ENCODE assay signal across 20 cellular contexts in the genomic region with DNA sequence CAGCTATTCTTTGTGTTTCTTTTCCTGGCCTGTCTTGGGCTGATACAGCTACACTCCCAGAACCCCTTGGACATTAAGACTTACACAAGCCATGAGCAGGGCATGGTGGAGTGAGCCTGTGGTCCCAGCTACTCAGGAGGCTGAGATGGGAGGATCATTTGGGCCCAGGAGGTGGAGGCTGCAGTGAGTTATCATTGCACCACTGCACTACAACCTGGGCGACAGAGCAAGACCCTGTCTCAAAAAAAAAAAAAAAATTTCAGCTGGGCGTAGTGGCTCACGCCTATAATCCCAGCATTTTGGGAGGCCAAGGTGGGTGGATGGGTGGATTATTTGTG. TPM values are rescaled to one million over a fixed set of nuclear protein-coding genes. Genes with fewer than 3 reads are reported as not detected.
DNase-seq lines count a peak whose midpoint lies in the region; TF ChIP-seq lines count a peak whose summit lies in the region.
"Had no signal": no experiment of that assay in that cellular context is flagged by ENCODE, and none has a peak within 500 bp of the region (broad histone marks: within the 10 kb centered on the region; RNA-seq: fewer than 3 reads in every experiment).

No MANE protein-coding gene starts in this region.

- H3K27me3 Mint-ChIP-seq in HFFc6 (ENCODE audit: insufficient read depth) (peaks cover 3% of the 10 kb centered on the region; the same call in 1 of the 2 replicates), neural progenitor cell (ENCODE audit: insufficient read depth, low read depth) (peaks cover 9% of the 10 kb centered on the region)

- H3K36me3 ChIP-seq in brain microvascular endothelial cell (replicated peaks) (no peaks in the 10 kb centered on the region), neural progenitor cell (no peaks in the 10 kb centered on the region), tibial artery (no peaks in the 10 kb centered on the region)
- no peaks in the 10 kb centered on the region for H3K36me3 ChIP-seq in effector memory CD4-positive, alpha-beta T cell (ENCODE audit: control insufficient read depth, insufficient read depth, low read length)
- H3K36me3 ChIP-seq: prostate gland, SJCRH30 had no signal

- H2AFZ ChIP-seq in neural progenitor cell (replicated peaks), result peak overlapping the region; percentile 66

- TF ChIP-seq CTCF in HFFc6 (IDR thresholded peaks at IDR 0.05) (no peak), brain microvascular endothelial cell (IDR thresholded peaks at IDR 0.05; ENCODE audit: low read depth, low read length, missing control alignments) (no peak), neural progenitor cell (IDR thresholded peaks at IDR 0.05) (no peak), tibial artery (IDR thresholded peaks at IDR 0.05) (no peak)

- in situ Hi-C loops in brain microvascular endothelial cell (cut with HindIII; ENCODE audit: low pct_ligation_motif_present, low sequenced_read_pairs) (no loop called here), ACHN (cut with HindIII; ENCODE audit: low pct_ligation_motif_present, low pct_unique_long_range_greater_than_20kb, low sequenced_read_pairs) (no loop called here)

- no peak overlapping the region for H3K9ac ChIP-seq in neural progenitor cell
- H3K9ac ChIP-seq: KMS-11 had no signal

- H3K9me3 Mint-ChIP-seq in HFFc6 (peaks cover 9% of the 10 kb centered on the region; the same call in 1 of the 2 replicates), neural progenitor cell (peaks cover 18% of the 10 kb centered on the region)
- H3K9me3 Mint-ChIP-seq: neural crest cell had no signal

- intact Hi-C loops in tibial artery (cut with DNase I; ENCODE audit: low total_unique reads), result no loop called here

- no peaks in the 10 kb centered on the region for H4K20me1 ChIP-seq in neural progenitor cell (ENCODE audit: low read depth)

- H3K9me3 ChIP-seq in neural progenitor cell (ENCODE audit: low read depth) (no peaks in the 10 kb centered on the region), tibial artery (no peaks in the 10 kb centered on the region)
- no peaks in the 10 kb centered on the region for H3K9me3 ChIP-seq in effector memory CD4-positive, alpha-beta T cell (ENCODE audit: control insufficient read depth, low read length)
- H3K9me3 ChIP-seq: prostate gland, SJCRH30 had no signal

- H3K27me3 ChIP-seq in brain microvascular endothelial cell (replicated peaks) (no peaks in the 10 kb centered on the region), neural progenitor cell (peaks cover 33% of the 10 kb centered on the region), tibial artery (no peaks in the 10 kb centered on the region)
- H3K27me3 ChIP-seq in effector memory CD4-positive, alpha-beta T cell (replicated peaks; ENCODE audit: control insufficient read depth, insufficient read depth, low read length, poor library complexity, severe bottlenecking), result no peaks in the 10 kb centered on the region
- H3K27me3 ChIP-seq: SJCRH30 had no signal

- H3K4me1 Mint-ChIP-seq in HFFc6 (ENCODE audit: low read depth) (peaks cover 18% of the 10 kb centered on the region), neural progenitor cell (peaks cover 21% of the 10 kb centered on the region)

- H3K4me2 ChIP-seq in neural progenitor cell, result no peak overlapping the region
- H3K4me2 ChIP-seq: KMS-11 had no signal

- H3K27ac Mint-ChIP-seq in HFFc6 (peak overlapping the region; percentile 70; the same call in 1 of the 2 replicates), neural progenitor cell (peak overlapping the region; percentile 99)
- H3K27ac Mint-ChIP-seq: activated CD8-positive, alpha-beta T cell treated with anti-CD3 and anti-CD28 coated beads, Interleukin-2, amount 10 ng/mL, durations not matched to agents 7 days and 5 days; T-helper 17 cell had no signal

- H3K4me1 ChIP-seq in neural progenitor cell, result no peaks in the 10 kb centered on the region
- H3K4me1 ChIP-seq in tibial artery, result peaks cover 0 to 55% (median 30%) of the 10 kb centered on the region in 4 donors
- H3K4me1 ChIP-seq in effector memory CD4-positive, alpha-beta T cell (ENCODE audit: control insufficient read depth, insufficient read depth, low read length, poor library complexity, severe bottlenecking), result no peaks in the 10 kb centered on the region
- H3K4me1 ChIP-seq: prostate gland, SJCRH30 had no signal

- peak overlapping the region; percentile 69; the same call in 1 of the 2 replicates for H3K4me3 Mint-ChIP-seq in HFFc6
- H3K4me3 Mint-ChIP-seq in neural progenitor cell, result no peak overlapping the region
- H3K4me3 Mint-ChIP-seq: activated CD8-positive, alpha-beta T cell treated with anti-CD3 and anti-CD28 coated beads, Interleukin-2, amount 10 ng/mL, durations not matched to agents 7 days and 5 days; neural crest cell; T-helper 17 cell had no signal

- DNase-seq in HFFc6 (no peak), brain microvascular endothelial cell (no peak), neural progenitor cell (ENCODE audit: low spot score) (no peak), tibial artery (no peak), DMS114 treated with DMSO at 0.1 percent for 48 hours (lab: John Stamatoyannopoulos, UW; ENCODE audit: unreplicated experiment) (no peak), ACHN (no peak)
- no peak for DNase-seq in effector memory CD4-positive, alpha-beta T cell
- DNase-seq: activated CD4-positive, alpha-beta T cell treated with anti-CD3 and anti-CD28 coated beads for 1 hour; activated CD8-positive, alpha-beta T cell treated with anti-CD3 and anti-CD28 coated beads, Interleukin-2, amount 10 ng/mL, durations not matched to agents 7 days and 5 days; activated effector memory CD4-positive, alpha-beta T cell treated with anti-CD3 and anti-CD28 coated beads, Interleukin-2, amount 50 U/mL, for 16 hours; DMS79 treated with DMSO at 0.1 percent for 48 hours; islet precursor cell; NCI-H1930; small intestine; stimulated activated CD4-positive, alpha-beta T cell treated with anti-CD3 and anti-CD28 coated beads, Interleukin-2, amount 100 ng/mL, for 24 hours; T-helper 17 cell had no signal

- H3F3A ChIP-seq in neural progenitor cell (ENCODE audit: low read depth), result no peaks in the 10 kb centered on the region

- H3K36me3 Mint-ChIP-seq in HFFc6 (ENCODE audit: low read depth) (no peaks in the 10 kb centered on the region), neural progenitor cell (no peaks in the 10 kb centered on the region)

- no peaks in the 10 kb centered on the region for H3K79me2 ChIP-seq in neural progenitor cell (ENCODE audit: low read depth)

- H3K4me3 ChIP-seq in brain microvascular endothelial cell (ENCODE audit: low read depth, low read length) (no peak overlapping the region), neural progenitor cell (no peak overlapping the region), tibial artery (peak overlapping the region; percentile 3 to 19)
- no peak overlapping the region for H3K4me3 ChIP-seq in effector memory CD4-positive, alpha-beta T cell (ENCODE audit: insufficient read depth, low read depth, low read length, poor library complexity, severe bottlenecking)
- H3K4me3 ChIP-seq: prostate gland had no signal

- H3K27ac ChIP-seq in brain microvascular endothelial cell (peak overlapping the region; percentile 93), neural progenitor cell (no peak overlapping the region), tibial artery (peak overlapping the region; percentile 51 to 82)
- no peak overlapping the region for H3K27ac ChIP-seq in effector memory CD4-positive, alpha-beta T cell (ENCODE audit: insufficient read depth, low read length, poor library complexity, severe bottlenecking)
- H3K27ac ChIP-seq: KMS-11, prostate gland, SJCRH30 had no signal

RNA-seq across cellular contexts. Expression of gene FOXK1, which starts 13.6 kb away (rescaled TPM):
- 10 to 100 TPM; 33.8 to 39.4 (median 36.2) TPM for total RNA-seq in HFFc6 (2021; fragmentation: NEBNext Ultra II Directional; extraction: Animal tissue kit (Norgen Biotek cat#: 25700))
- total RNA-seq in neural progenitor cell (ENCODE audit: low replicate concordance), result 11.1 and 22.4 TPM in 2 replicates

Comparison
In these comparisons a context has a peak if more than half of its experiments do, and no peak if none do; other contexts are left out.
1. H3K27ac ChIP-seq: peak in brain microvascular endothelial cell (single experiment) and tibial artery (2 of 2); none in neural progenitor cell (single experiment) and effector memory CD4-positive, alpha-beta T cell (single experiment).
2. H3K4me3 ChIP-seq: peak in tibial artery (2 of 2); none in brain microvascular endothelial cell (single experiment), neural progenitor cell (single experiment) and effector memory CD4-positive, alpha-beta T cell (single experiment).